ENCODE assay signal across 8 cellular contexts in the genomic region with DNA sequence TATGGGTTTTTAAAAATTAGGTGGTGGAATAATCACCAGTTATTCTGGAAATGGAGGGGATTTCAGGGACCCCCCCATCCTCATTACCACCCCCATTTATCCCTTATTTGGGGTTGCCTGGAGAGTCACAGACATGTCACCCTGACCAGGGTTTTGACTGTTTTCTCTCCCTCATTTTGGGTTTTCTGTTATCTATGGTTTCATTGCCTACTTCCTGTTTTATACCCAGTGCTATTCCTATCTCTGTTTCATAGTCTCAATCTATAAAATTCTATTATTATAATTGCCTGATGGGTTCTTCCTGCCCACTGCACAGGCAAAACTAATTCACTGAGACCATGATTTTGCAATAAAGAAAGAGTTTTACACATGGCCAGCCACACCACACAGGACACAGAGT. TPM values are rescaled to one million over a fixed set of nuclear protein-coding genes. Genes with fewer than 3 reads are reported as not detected.
"Had no signal": no experiment of that assay in that cellular context is flagged by ENCODE, and none has a peak within 500 bp of the region (broad histone marks: within the 10 kb centered on the region; RNA-seq: fewer than 3 reads in every experiment).

No MANE protein-coding gene starts in this region.

- H3K4me3 Mint-ChIP-seq: H9 had no signal

- H3K9ac ChIP-seq: GM23248 had no signal

- H3K4me3 ChIP-seq: GM23248 had no signal

- H3K27ac ChIP-seq: GM23248 had no signal

- H2AFZ ChIP-seq: GM23248 had no signal

- DNase-seq: GM23248, GOT3, H9, HCEC 1CT, IMR-90, KBM-7 had no signal

- FAIRE-seq: H54, HTR-8/SVneo had no signal

RNA-seq across cellular contexts. Expression of gene STK31, which starts 45.9 kb away (rescaled TPM):
- total RNA-seq: GM23248, IMR-90 had no signal
- polyA plus RNA-seq: GM23248, IMR-90 had no signal
